ENCODE assay signal across 1 cellular context in genomic region chr3:12476238-12476897, GRCh38.
TF ChIP-seq lines count a peak whose summit lies in the region.

No MANE protein-coding gene starts in this region.

TF ChIP-seq in IMR-90, 13 proteins besides CTCF, POLR2A, EP300 and RAD21 (continued from another document):
- TF ChIP-seq ELK1 (IDR thresholded peaks at IDR 0.05; ENCODE audit: borderline replicate concordance, low read depth, low read length) (no peak), RFX5 (IDR thresholded peaks at IDR 0.05; ENCODE audit: low read depth, low read length) (no peak), CHD1 (IDR thresholded peaks at IDR 0.05; ENCODE audit: low read depth, low read length) (no peak), CEBPB (IDR thresholded peaks at IDR 0.05; ENCODE audit: low read depth, low read length) (no peak)
